Comparison of ENCODE assay signal across 8 cellular contexts in the genomic region with DNA sequence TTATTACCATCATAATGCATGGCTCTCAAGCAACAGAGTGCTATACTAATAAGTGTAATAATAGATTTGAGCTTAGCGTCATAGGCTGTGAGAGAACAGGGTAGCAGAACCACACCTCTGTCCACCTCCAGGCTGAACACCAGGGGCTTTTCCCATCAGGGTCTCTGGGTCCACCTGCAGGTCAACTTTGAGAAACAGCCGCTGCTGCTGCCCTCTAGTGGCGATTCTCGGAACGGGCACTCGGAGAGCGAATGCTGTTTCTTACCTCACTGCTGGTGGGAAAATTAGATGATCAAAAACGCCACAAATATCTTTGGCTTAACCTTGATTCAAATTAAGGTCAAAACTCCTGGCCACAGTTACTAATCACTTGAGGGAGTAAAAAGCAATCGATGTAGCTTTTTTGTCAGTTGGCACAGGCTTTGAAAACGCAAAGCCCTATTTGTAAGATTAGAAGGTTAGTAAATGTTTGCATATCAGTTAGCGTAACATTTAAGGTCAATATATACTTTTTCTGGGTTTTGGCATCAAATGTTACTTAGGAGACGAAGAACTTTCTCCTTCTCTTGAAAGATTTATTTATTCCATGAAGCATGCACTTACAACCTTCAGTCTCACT.
DNase-seq lines count a peak whose midpoint lies in the region; ATAC-seq and TF ChIP-seq lines count a peak whose summit lies in the region.

No MANE protein-coding gene starts in this region.

- ATAC-seq in HG03439 (IDR thresholded peaks at IDR 0.05; ENCODE audit: unreplicated experiment) (peak; percentile 59), HG03025 (IDR thresholded peaks at IDR 0.05; ENCODE audit: low FRiP score, unreplicated experiment) (no peak)

- H3K27me3 ChIP-seq in adipocyte (replicated peaks; ENCODE audit: control insufficient read depth, insufficient read depth, low read length), result peaks cover 23% of the 10 kb centered on the region

- no peak overlapping the region for H3K9ac ChIP-seq in adipocyte (ENCODE audit: low read length)

- no peaks in the 10 kb centered on the region for H3K9me3 ChIP-seq in adipocyte (ENCODE audit: control insufficient read depth, low read length)

- in situ Hi-C loops in ACHN (cut with HindIII; ENCODE audit: low pct_ligation_motif_present, low pct_unique_long_range_greater_than_20kb, low sequenced_read_pairs), result loop anchor here (25.0 kb wide), 1 partner anchor 306 kb away; a partner anchor contains a TSS
- in situ Hi-C loops in SK-MEL-5 (cut with HindIII; ENCODE audit: low pct_unique_long_range_greater_than_20kb, low sequenced_read_pairs), result no loop called here

- no peaks in the 10 kb centered on the region for H3K36me3 ChIP-seq in adipocyte (ENCODE audit: control insufficient read depth, insufficient read depth, low read length, severe bottlenecking)

- peak; percentile 92 for TF ChIP-seq CTCF in GM12874 (IDR thresholded peaks at IDR 0.05; ENCODE audit: insufficient read depth, low read depth, low read length)

- H3K4me3 ChIP-seq in adipocyte (ENCODE audit: low read length), result no peak overlapping the region

- DNase-seq in ACHN (peak; percentile 78), SK-MEL-5 (ENCODE audit: low read depth, low spot score) (peak; percentile 73), adipocyte (ENCODE audit: low read depth) (peak; percentile 64), iPS-NIHi11 (ENCODE audit: low spot score) (peak; percentile 81)
- peak; percentile 69 to 70 for DNase-seq in stimulated activated CD4-positive, alpha-beta T cell treated with anti-CD3 and anti-CD28 coated beads, Interleukin-2, amount 100 ng/mL, for 48 hours

- no peaks in the 10 kb centered on the region for H3K4me1 ChIP-seq in adipocyte (ENCODE audit: control insufficient read depth, insufficient read depth, low read length)
